ENCODE assay signal across 11 cellular contexts in genomic region chr7:141663081-141663510, GRCh38. TPM values are rescaled to one million over a fixed set of nuclear protein-coding genes. Genes with fewer than 3 reads are reported as not detected.
DNase-seq lines count a peak whose midpoint lies in the region; ATAC-seq and TF ChIP-seq lines count a peak whose summit lies in the region.
"Had no signal": no experiment of that assay in that cellular context is flagged by ENCODE, and none has a peak within 500 bp of the region (broad histone marks: within the 10 kb centered on the region; RNA-seq: fewer than 3 reads in every experiment).

No MANE protein-coding gene starts in this region.

- peak overlapping the region; percentile 75 for H3K27ac Mint-ChIP-seq in activated CD4-positive, alpha-beta T cell treated with anti-CD3 and anti-CD28 coated beads for 36 hours
- H3K27ac Mint-ChIP-seq in stimulated activated memory B cell treated with anti-CD40 and anti-IgM and Interleukin-4, amounts not matched to agents 10 μg/mL and 1 μg/mL and 100 μg/mL, for 72 hours, result peak overlapping the region; percentile 55
- H3K27ac Mint-ChIP-seq: type B pancreatic cell had no signal

- TF ChIP-seq CTCF in VCaP (conservative IDR thresholded peaks at IDR 0.05) (0 out of 2 replicates have a peak, but pooled peaks have one; percentile 3), fibroblast of villous mesenchyme (IDR thresholded peaks at IDR 0.05; ENCODE audit: insufficient read depth, low read depth, low read length) (no peak)

- CTCF ChIA-PET in activated CD4-positive, alpha-beta T cell treated with anti-CD3 and anti-CD28 coated beads for 36 hours (lab: Charles Lee), result interaction anchor here (0.7 to 2.8 kb wide), 4 partner anchors 8 to 155 kb away, joined by 3 to 11 read pairs (median 3); partner anchors contain the start of gene SSBP1

- no peaks in the 10 kb centered on the region for H3K9me3 Mint-ChIP-seq in activated CD4-positive, alpha-beta T cell treated with anti-CD3 and anti-CD28 coated beads for 36 hours (ENCODE audit: low read depth)
- no peaks in the 10 kb centered on the region for H3K9me3 Mint-ChIP-seq in stimulated activated memory B cell treated with anti-CD40 and anti-IgM and Interleukin-4, amounts not matched to agents 10 μg/mL and 1 μg/mL and 100 μg/mL, for 72 hours
- H3K9me3 Mint-ChIP-seq: type B pancreatic cell had no signal

- H3K36me3 Mint-ChIP-seq in activated CD4-positive, alpha-beta T cell treated with anti-CD3 and anti-CD28 coated beads for 36 hours (ENCODE audit: low read depth), result peaks cover 8% of the 10 kb centered on the region
- peaks cover 55% of the 10 kb centered on the region for H3K36me3 Mint-ChIP-seq in stimulated activated memory B cell treated with anti-CD40 and anti-IgM and Interleukin-4, amounts not matched to agents 10 μg/mL and 1 μg/mL and 100 μg/mL, for 72 hours

- ATAC-seq in activated CD4-positive, alpha-beta T cell treated with anti-CD3 and anti-CD28 coated beads for 36 hours, result peak; percentile 53
- no peak for ATAC-seq in stimulated activated memory B cell treated with anti-CD40 and anti-IgM and Interleukin-4, amounts not matched to agents 10 μg/mL and 1 μg/mL and 100 μg/mL, for 72 hours
- no peak for ATAC-seq in GM18907 (IDR thresholded peaks at IDR 0.05; ENCODE audit: unreplicated experiment)
- ATAC-seq in HG03095 (IDR thresholded peaks at IDR 0.05; ENCODE audit: unreplicated experiment), result no peak

- no peaks in the 10 kb centered on the region for H3K27me3 Mint-ChIP-seq in activated CD4-positive, alpha-beta T cell treated with anti-CD3 and anti-CD28 coated beads for 36 hours
- no peaks in the 10 kb centered on the region for H3K27me3 Mint-ChIP-seq in stimulated activated memory B cell treated with anti-CD40 and anti-IgM and Interleukin-4, amounts not matched to agents 10 μg/mL and 1 μg/mL and 100 μg/mL, for 72 hours
- H3K27me3 Mint-ChIP-seq: type B pancreatic cell had no signal

- POLR2A ChIA-PET in activated CD4-positive, alpha-beta T cell treated with anti-CD3 and anti-CD28 coated beads for 36 hours (lab: Charles Lee), result no interaction called here

- intact Hi-C loops in activated CD4-positive, alpha-beta T cell treated with anti-CD3 and anti-CD28 coated beads for 36 hours (cut with DNase I, micrococcal nuclease), result no loop called here

- peaks cover 9% of the 10 kb centered on the region for H3K4me1 Mint-ChIP-seq in activated CD4-positive, alpha-beta T cell treated with anti-CD3 and anti-CD28 coated beads for 36 hours
- H3K4me1 Mint-ChIP-seq in stimulated activated memory B cell treated with anti-CD40 and anti-IgM and Interleukin-4, amounts not matched to agents 10 μg/mL and 1 μg/mL and 100 μg/mL, for 72 hours, result peaks cover 10% of the 10 kb centered on the region

- no peak overlapping the region for H3K4me3 ChIP-seq in fibroblast of villous mesenchyme (ENCODE audit: low read depth, low read length)

- DNase-seq in activated CD4-positive, alpha-beta T cell treated with anti-CD3 and anti-CD28 coated beads for 36 hours, result no peak
- DNase-seq in activated CD4-positive, alpha-beta T cell treated with anti-CD3 and anti-CD28 coated beads for 48 hours, result no peak
- DNase-seq in fibroblast of villous mesenchyme (ENCODE audit: low read depth), result peak; percentile 23
- no peak for DNase-seq in NCI-H1930 (lab: John Stamatoyannopoulos, UW)
- DNase-seq: SHP77 treated with DMSO at 0.1 percent for 48 hours; stimulated activated CD4-positive, alpha-beta T cell treated with anti-CD3 and anti-CD28 coated beads, Interleukin-12 subunit alpha, Interleukin-12 subunit beta, amount 100 ng/mL, for 4 hours had no signal

- no peak overlapping the region for H3K4me3 Mint-ChIP-seq in activated CD4-positive, alpha-beta T cell treated with anti-CD3 and anti-CD28 coated beads for 36 hours
- H3K4me3 Mint-ChIP-seq in stimulated activated memory B cell treated with anti-CD40 and anti-IgM and Interleukin-4, amounts not matched to agents 10 μg/mL and 1 μg/mL and 100 μg/mL, for 72 hours, result no peak overlapping the region
- H3K4me3 Mint-ChIP-seq: type B pancreatic cell had no signal

- H3K27ac ChIP-seq in VCaP, result peak overlapping the region; percentile 79

RNA-seq across cellular contexts. Expression of gene DENND11, which starts 38.9 kb away (rescaled TPM):
- 10 to 100 TPM; 21.2 to 27.6 TPM for total RNA-seq in activated CD4-positive, alpha-beta T cell treated with anti-CD3 and anti-CD28 coated beads for 36 hours
- 4.8 and 5.6 TPM in 2 replicates for total RNA-seq in fibroblast of villous mesenchyme

RNA-seq across cellular contexts. Expression of gene WEE2, which starts 45.1 kb away (rescaled TPM):
- not detected for total RNA-seq in activated CD4-positive, alpha-beta T cell treated with anti-CD3 and anti-CD28 coated beads for 36 hours
- 0.32 TPM in 1 of 2 replicates, not detected in the other for total RNA-seq in fibroblast of villous mesenchyme
